31 cellular contexts compared by ENCODE assay signal in the genomic region with DNA sequence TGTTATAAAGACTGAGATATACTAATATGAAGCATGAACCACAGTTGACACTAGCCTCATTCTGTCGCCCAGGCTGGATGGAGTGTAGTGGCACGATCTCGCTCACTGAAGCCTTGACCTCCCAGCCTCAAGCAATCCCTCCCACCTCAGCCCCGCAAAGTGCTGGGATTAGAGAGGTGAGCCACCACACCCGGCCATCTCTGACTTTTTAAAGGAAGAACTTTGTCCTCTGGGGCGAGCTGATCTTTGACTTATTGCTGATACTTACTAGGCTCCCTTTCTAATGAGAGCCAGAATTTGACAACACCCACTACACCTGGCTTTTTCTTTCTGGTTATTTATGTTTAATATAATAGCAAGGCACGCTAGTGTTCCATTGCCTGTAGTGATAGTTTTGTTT.
"Had no signal": no experiment of that assay in that cellular context is flagged by ENCODE, and none has a peak within 500 bp of the region (broad histone marks: within the 10 kb centered on the region; RNA-seq: fewer than 3 reads in every experiment).

No MANE protein-coding gene starts in this region.

- DNase-seq: activated CD4-positive, alpha-beta memory T cell treated with anti-CD3 and anti-CD28 coated beads, Interleukin-2, amount 10 ng/mL, durations not matched to agents 7 days and 5 days; activated CD4-positive, alpha-beta T cell treated with anti-CD3 and anti-CD28 coated beads for 4 hours; activated CD4-positive, alpha-beta T cell treated with anti-CD3 and anti-CD28 coated beads, Interleukin-2, amount 10 ng/mL, durations not matched to agents 7 days and 5 days; activated CD4-positive, alpha-beta T cell treated with anti-CD3 and anti-CD28 coated beads, Interleukin-2, amount 50 U/mL, for 4 hours; activated CD4-positive, CD25-positive, alpha-beta regulatory T cell; activated CD4-positive, CD25-positive, alpha-beta regulatory T cell treated with anti-CD3 and anti-CD28 coated beads, Interleukin-2, amount 50 U/mL, for 72 hours; activated CD8-positive, alpha-beta memory T cell treated with anti-CD3 and anti-CD28 coated beads, Interleukin-2, amount 50 U/mL, for 48 hours; activated effector memory CD4-positive, alpha-beta T cell treated with anti-CD3 and anti-CD28 coated beads, Interleukin-2, amount 50 U/mL, for 16 hours; activated naive CD4-positive, alpha-beta T cell treated with anti-CD3 and anti-CD28 coated beads for 36 hours; activated naive CD8-positive, alpha-beta T cell treated with anti-CD3 and anti-CD28 coated beads for 36 hours; activated naive CD8-positive, alpha-beta T cell treated with anti-CD3 and anti-CD28 coated beads, Interleukin-2, amount 50 U/mL, for 24 hours; activated T-cell treated with anti-CD3 and anti-CD28 coated beads, Interleukin-2, amount 50 U/mL, for 4 hours; adrenal gland; amygdala; aorta; body of pancreas; caudate nucleus; cortex of kidney; dermis blood vessel endothelial cell; effector CD4-positive, alpha-beta T cell; effector memory CD8-positive, alpha-beta T cell; erythroblast; foreskin keratinocyte; gastrocnemius medialis; glutamatergic neuron; T-helper 2 cell had no signal

- H3K4me1 ChIP-seq: body of pancreas had no signal

- H3K4me3 Mint-ChIP-seq: activated CD4-positive, alpha-beta memory T cell treated with anti-CD3 and anti-CD28 coated beads, Interleukin-2, amount 10 ng/mL, durations not matched to agents 7 days and 5 days; activated CD4-positive, alpha-beta T cell treated with anti-CD3 and anti-CD28 coated beads, Interleukin-2, amount 10 ng/mL, durations not matched to agents 7 days and 5 days; activated naive CD4-positive, alpha-beta T cell treated with anti-CD3 and anti-CD28 coated beads for 36 hours; activated naive CD4-positive, alpha-beta T cell treated with anti-CD3 and anti-CD28 coated beads, Interleukin-2, amount 50 U/mL, for 24 hours; activated naive CD8-positive, alpha-beta T cell treated with anti-CD3 and anti-CD28 coated beads for 36 hours; activated naive CD8-positive, alpha-beta T cell treated with anti-CD3 and anti-CD28 coated beads, Interleukin-2, amount 50 U/mL, for 24 hours; activated T-cell treated with anti-CD3 and anti-CD28 coated beads, Interleukin-2, amount 50 U/mL, for 4 hours; activated T-helper 1 cell treated with anti-CD3 and anti-CD28 coated beads, Interleukin-12 subunit alpha, Interleukin-12 subunit beta, Interleukin-2, Interleukin-4 antibody, amounts not matched to agents 30 ng/mL and 10 ng/mL and 1 ng/mL, durations not matched to agents 14 hours and 24 hours and 36 hours; effector memory CD8-positive, alpha-beta T cell had no signal

- H3K4me3 ChIP-seq: adrenal gland, body of pancreas, esophagus muscularis mucosa, gastrocnemius medialis had no signal

- H3K27me3 Mint-ChIP-seq: activated CD4-positive, alpha-beta memory T cell treated with anti-CD3 and anti-CD28 coated beads, Interleukin-2, amount 10 ng/mL, durations not matched to agents 7 days and 5 days; activated CD4-positive, alpha-beta T cell treated with anti-CD3 and anti-CD28 coated beads, Interleukin-2, amount 10 ng/mL, durations not matched to agents 7 days and 5 days; activated naive CD4-positive, alpha-beta T cell treated with anti-CD3 and anti-CD28 coated beads, Interleukin-2, amount 50 U/mL, for 24 hours; activated naive CD8-positive, alpha-beta T cell treated with anti-CD3 and anti-CD28 coated beads for 36 hours; activated naive CD8-positive, alpha-beta T cell treated with anti-CD3 and anti-CD28 coated beads, Interleukin-2, amount 50 U/mL, for 24 hours; effector memory CD8-positive, alpha-beta T cell had no signal

- ATAC-seq: activated naive CD8-positive, alpha-beta T cell treated with anti-CD3 and anti-CD28 coated beads, Interleukin-2, amount 50 U/mL, for 24 hours; activated T-cell treated with anti-CD3 and anti-CD28 coated beads, Interleukin-2, amount 50 U/mL, for 4 hours; body of pancreas; effector memory CD8-positive, alpha-beta T cell; foreskin keratinocyte; gastrocnemius medialis had no signal

- FAIRE-seq: colon had no signal

- H3K27ac Mint-ChIP-seq: activated CD4-positive, alpha-beta memory T cell treated with anti-CD3 and anti-CD28 coated beads, Interleukin-2, amount 10 ng/mL, durations not matched to agents 7 days and 5 days; activated CD4-positive, alpha-beta T cell treated with anti-CD3 and anti-CD28 coated beads, Interleukin-2, amount 10 ng/mL, durations not matched to agents 7 days and 5 days; activated naive CD4-positive, alpha-beta T cell treated with anti-CD3 and anti-CD28 coated beads for 36 hours; activated naive CD4-positive, alpha-beta T cell treated with anti-CD3 and anti-CD28 coated beads, Interleukin-2, amount 50 U/mL, for 24 hours; activated naive CD8-positive, alpha-beta T cell treated with anti-CD3 and anti-CD28 coated beads for 36 hours; activated naive CD8-positive, alpha-beta T cell treated with anti-CD3 and anti-CD28 coated beads, Interleukin-2, amount 50 U/mL, for 24 hours; activated T-helper 1 cell treated with anti-CD3 and anti-CD28 coated beads, Interleukin-12 subunit alpha, Interleukin-12 subunit beta, Interleukin-2, Interleukin-4 antibody, amounts not matched to agents 30 ng/mL and 10 ng/mL and 1 ng/mL, durations not matched to agents 14 hours and 24 hours and 36 hours; activated T-helper 2 cell treated with anti-CD3 and anti-CD28 coated beads, Interferon-gamma antibody, Interleukin-2, Interleukin-4, amounts not matched to agents 10 μg/mL and 5 μg/mL and 100 μg/mL, durations not matched to agents 14 hours and 24 hours and 36 hours; effector memory CD8-positive, alpha-beta T cell had no signal

- H3K9me3 Mint-ChIP-seq: activated CD4-positive, alpha-beta memory T cell treated with anti-CD3 and anti-CD28 coated beads, Interleukin-2, amount 10 ng/mL, durations not matched to agents 7 days and 5 days; activated CD4-positive, alpha-beta T cell treated with anti-CD3 and anti-CD28 coated beads, Interleukin-2, amount 10 ng/mL, durations not matched to agents 7 days and 5 days; activated naive CD4-positive, alpha-beta T cell treated with anti-CD3 and anti-CD28 coated beads for 36 hours; activated naive CD4-positive, alpha-beta T cell treated with anti-CD3 and anti-CD28 coated beads, Interleukin-2, amount 50 U/mL, for 24 hours; activated naive CD8-positive, alpha-beta T cell treated with anti-CD3 and anti-CD28 coated beads for 36 hours; activated naive CD8-positive, alpha-beta T cell treated with anti-CD3 and anti-CD28 coated beads, Interleukin-2, amount 50 U/mL, for 24 hours; activated T-cell treated with anti-CD3 and anti-CD28 coated beads, Interleukin-2, amount 50 U/mL, for 4 hours; activated T-helper 1 cell treated with anti-CD3 and anti-CD28 coated beads, Interleukin-12 subunit alpha, Interleukin-12 subunit beta, Interleukin-2, Interleukin-4 antibody, amounts not matched to agents 30 ng/mL and 10 ng/mL and 1 ng/mL, durations not matched to agents 14 hours and 24 hours and 36 hours; activated T-helper 2 cell treated with anti-CD3 and anti-CD28 coated beads, Interferon-gamma antibody, Interleukin-2, Interleukin-4, amounts not matched to agents 10 μg/mL and 5 μg/mL and 100 μg/mL, durations not matched to agents 14 hours and 24 hours and 36 hours; effector memory CD8-positive, alpha-beta T cell had no signal

- H3K27ac ChIP-seq: adrenal gland, body of pancreas, esophagus muscularis mucosa, foreskin keratinocyte, gastrocnemius medialis had no signal

- H3K9me3 ChIP-seq: adrenal gland, body of pancreas, esophagus muscularis mucosa, gastrocnemius medialis had no signal

- H3K4me1 Mint-ChIP-seq: activated naive CD4-positive, alpha-beta T cell treated with anti-CD3 and anti-CD28 coated beads, Interleukin-2, amount 50 U/mL, for 24 hours had no signal

- H3K27me3 ChIP-seq: adrenal gland, body of pancreas, esophagus muscularis mucosa, foreskin keratinocyte, gastrocnemius medialis had no signal
